In genomic region chr4:154559141-154559841, GRCh38 we compare ENCODE assay signal across 8 cellular contexts. TPM values are rescaled to one million over a fixed set of nuclear protein-coding genes. Genes with fewer than 3 reads are reported as not detected.
DNase-seq lines count a peak whose midpoint lies in the region; TF ChIP-seq lines count a peak whose summit lies in the region.

No MANE protein-coding gene starts in this region.

- no CpG with 5 or more reads among the region's 4 CpGs for WGBS in H9 (ENCODE audit: extremely low coverage, insufficient read length, low lambda C conversion rate)
- WGBS in adrenal gland, 4 donors: 46 to 65% (median 60%) methylated on average over 4 of the region's 4 CpGs

- H2BK20ac ChIP-seq in H9 (ENCODE audit: low read depth, low read length, poor library complexity, severe bottlenecking): no peak overlapping the region

- H3K4me3 ChIP-seq in ACC112 (ENCODE audit: low read depth, low read length): no peak overlapping the region
- no peak overlapping the region for H3K4me3 ChIP-seq in adrenal gland

- no peak overlapping the region for H4K5ac ChIP-seq in H9 (ENCODE audit: insufficient read length, low read depth, low read length)

- no peak overlapping the region for H2BK120ac ChIP-seq in H9 (ENCODE audit: low read depth, low read length, poor library complexity, severe bottlenecking)

- H3K56ac ChIP-seq in H9 (ENCODE audit: insufficient read length, low read depth, low read length): no peak overlapping the region

- H3T11ph ChIP-seq in H9 (ENCODE audit: low read length): no peak overlapping the region

- H3K4me1 ChIP-seq in ACC112 (ENCODE audit: control insufficient read depth, insufficient read depth, low read length, unreplicated experiment) (peaks cover 32% of the 10 kb centered on the region), H9 (ENCODE audit: insufficient read depth, low read length) (no peaks in the 10 kb centered on the region), adrenal gland (replicated peaks in 1 of 2) (no peaks in the 10 kb centered on the region)

- H2AFZ ChIP-seq in ACC112 (ENCODE audit: low read length, unreplicated experiment) (no peak overlapping the region), H9 (ENCODE audit: low read length) (no peak overlapping the region)

- H2BK12ac ChIP-seq in H9 (ENCODE audit: insufficient read length, low read depth, low read length): no peak overlapping the region

- DNase-seq in GM04504 (ENCODE audit: low read depth): peak; percentile 18
- DNase-seq in H9: peak; percentile 46
- peak; percentile 61 for DNase-seq in KBM-7
- peak in 1 of 7 donors; percentile 10 for DNase-seq in adrenal gland
- DNase-seq in left kidney (ENCODE audit: low read depth, low spot score): peak; percentile 77
- no peak for DNase-seq in stimulated activated naive CD4-positive, alpha-beta T cell treated with Interleukin-2 at 50 U/mL for 16 hours (lab: John Stamatoyannopoulos, UW)
- DNase-seq in T-helper 9 cell: no peak

- no peak overlapping the region for H3K4me2 ChIP-seq in H9 (ENCODE audit: insufficient read depth, insufficient read length, low read length)

- H3K4me1 Mint-ChIP-seq in H9: no peaks in the 10 kb centered on the region

- no peak overlapping the region for H4K8ac ChIP-seq in H9 (replicated peaks; ENCODE audit: insufficient read length, low read depth, low read length)

- H2BK15ac ChIP-seq in H9 (ENCODE audit: low read depth, low read length): no peak overlapping the region

- H3K18ac ChIP-seq in H9 (ENCODE audit: insufficient read length, low read depth, low read length): no peak overlapping the region

- no peaks in the 10 kb centered on the region for H3K79me1 ChIP-seq in H9 (ENCODE audit: insufficient read depth, low read depth, low read length, poor library complexity, severe bottlenecking)

- H3K27ac Mint-ChIP-seq in H9: no peak overlapping the region

- peak; percentile 82 for TF ChIP-seq CTCF in H9 (conservative IDR thresholded peaks at IDR 0.05)
- peak in 5 of 6 experiments; percentile 26 to 53 (median 44) for TF ChIP-seq CTCF in adrenal gland (IDR thresholded peaks at IDR 0.05)

- in situ Hi-C loops in KBM-7 (cut with MboI; ENCODE audit: low pct_unique_long_range_greater_than_20kb, low sequenced_read_pairs): no loop called here

- H4K91ac ChIP-seq in H9 (ENCODE audit: insufficient read length, low read depth, low read length): no peak overlapping the region

- peak overlapping the region; percentile 72 for H3K27ac ChIP-seq in ACC112 (ENCODE audit: low read depth, low read length)
- H3K27ac ChIP-seq in H9 (ENCODE audit: insufficient read length, low read depth, low read length): no peak overlapping the region
- H3K27ac ChIP-seq in adrenal gland: no peak overlapping the region

- H3K27me3 Mint-ChIP-seq in H9 (ENCODE audit: low read depth): no peaks in the 10 kb centered on the region; the same call in 1 of the 2 replicates

- H3K14ac ChIP-seq in H9 (ENCODE audit: insufficient read depth, low read length): no peak overlapping the region

- intact Hi-C loops in adrenal gland (cut with DNase I): loop anchor here in 1 of 2 donors (5.0 kb wide), 1 partner anchor 63 kb away; no protein-coding TSS in a partner anchor

- H3K4ac ChIP-seq in H9 (ENCODE audit: low read depth, low read length): no peak overlapping the region

- H3K4me3 Mint-ChIP-seq in H9: no peak overlapping the region

- H2BK5ac ChIP-seq in H9 (ENCODE audit: insufficient read length, low read length): no peak overlapping the region

- H3K9me3 ChIP-seq in H9 (ENCODE audit: control insufficient read depth, low read depth, low read length) (no peaks in the 10 kb centered on the region), adrenal gland (replicated peaks in 1 of 3) (no peaks in the 10 kb centered on the region)

- H3K9me3 Mint-ChIP-seq in H9: no peaks in the 10 kb centered on the region

- H4K20me1 ChIP-seq in H9 (ENCODE audit: control insufficient read depth, insufficient read depth, insufficient read length): no peaks in the 10 kb centered on the region

- H3K79me2 ChIP-seq in ACC112 (ENCODE audit: control insufficient read depth, insufficient read depth, low read length, unreplicated experiment): no peaks in the 10 kb centered on the region
- H3K79me2 ChIP-seq in H9 (ENCODE audit: insufficient read depth, low read length): no peaks in the 10 kb centered on the region

- no peaks in the 10 kb centered on the region for H3K23me2 ChIP-seq in H9 (ENCODE audit: insufficient read length, low read depth, low read length, poor library complexity, severe bottlenecking)

- H3K36me3 ChIP-seq in ACC112 (ENCODE audit: insufficient read depth, low read length) (no peaks in the 10 kb centered on the region), adrenal gland (replicated peaks in 1 of 2) (no peaks in the 10 kb centered on the region)

- no peak overlapping the region for H3K23ac ChIP-seq in H9 (ENCODE audit: insufficient read length, low read depth, low read length)

- H3K9ac ChIP-seq in H9 (ENCODE audit: extremely low read depth, insufficient read length, low read length): no peak overlapping the region

- no peaks in the 10 kb centered on the region for H3K36me3 Mint-ChIP-seq in H9 (ENCODE audit: insufficient read depth in 1 of 3, low read depth in 3 of 3)

- TF ChIP-seq POLR2A in adrenal gland (IDR thresholded peaks at IDR 0.05): no peak

- no peaks in the 10 kb centered on the region for H3K27me3 ChIP-seq in ACC112 (ENCODE audit: insufficient read depth, low read length)
- no peaks in the 10 kb centered on the region for H3K27me3 ChIP-seq in H9 (ENCODE audit: insufficient read depth, low read length)
- no peaks in the 10 kb centered on the region for H3K27me3 ChIP-seq in adrenal gland

- no peak overlapping the region for H2AK5ac ChIP-seq in H9 (ENCODE audit: insufficient read length, low read length)

RNA-seq across cellular contexts. Expression of gene FGB, which starts 3.5 kb away (rescaled TPM):
- total RNA-seq in H9 (2021) (not detected in 2 replicates), adrenal gland (1 to 10 TPM in 2 of 8 donors, under 1 TPM in 2, not detected in 4; 0.42 to 4.8 (median 2.1) TPM)
- polyA plus RNA-seq in adrenal gland: 1 to 10 TPM in 2 of 3 donors, not detected in 1; 1.4 to 8.8 TPM

RNA-seq across cellular contexts. Expression of gene PLRG1, which starts 9.1 kb away (rescaled TPM):
- 107 and 113 TPM in 2 replicates for total RNA-seq in H9 (2021)
- 10 to 100 TPM; 37.2 to 64.4 (median 54.3) TPM for total RNA-seq in adrenal gland
- polyA plus RNA-seq in adrenal gland: 10 to 100 TPM; 44.7 to 69.1 (median 45.2) TPM

RNA-seq across cellular contexts. Expression of gene FGA, which starts 31.3 kb away (rescaled TPM):
- total RNA-seq in H9 (2021) (not detected in 2 replicates), adrenal gland (1 to 10 TPM in 2 of 8 donors, under 1 TPM in 3, not detected in 3; 0.14 to 4.9 (median 0.81) TPM)
- polyA plus RNA-seq in adrenal gland: 1 to 10 TPM in 1 of 3 donors, under 1 TPM in 2; 0.03 to 4.6 (median 0.72) TPM

RNA-seq across cellular contexts. Expression of gene FGG, which starts 53.2 kb away (rescaled TPM):
- total RNA-seq in H9 (2021): not detected in 2 replicates
- total RNA-seq in adrenal gland: 10 to 100 TPM in 5 of 8 donors, 1 to 10 TPM in 2, not detected in 1; 5.7 to 71.2 (median 14.7) TPM
- 10 to 100 TPM in 1 of 3 donors, 1 to 10 TPM in 2; 1.7 to 11.2 (median 3.1) TPM for polyA plus RNA-seq in adrenal gland

Comparison
In these comparisons a context has a peak if more than half of its experiments do, and no peak if none do; other contexts are left out.
1. DNase-seq: peak in GM04504 (single experiment), H9 (single experiment), KBM-7 (single experiment) and left kidney (single experiment); none in stimulated activated naive CD4-positive, alpha-beta T cell treated with Interleukin-2 at 50 U/mL for 16 hours (single experiment) and T-helper 9 cell (single experiment).